Comparison of ENCODE assay signal across 30 cellular contexts in the genomic region with DNA sequence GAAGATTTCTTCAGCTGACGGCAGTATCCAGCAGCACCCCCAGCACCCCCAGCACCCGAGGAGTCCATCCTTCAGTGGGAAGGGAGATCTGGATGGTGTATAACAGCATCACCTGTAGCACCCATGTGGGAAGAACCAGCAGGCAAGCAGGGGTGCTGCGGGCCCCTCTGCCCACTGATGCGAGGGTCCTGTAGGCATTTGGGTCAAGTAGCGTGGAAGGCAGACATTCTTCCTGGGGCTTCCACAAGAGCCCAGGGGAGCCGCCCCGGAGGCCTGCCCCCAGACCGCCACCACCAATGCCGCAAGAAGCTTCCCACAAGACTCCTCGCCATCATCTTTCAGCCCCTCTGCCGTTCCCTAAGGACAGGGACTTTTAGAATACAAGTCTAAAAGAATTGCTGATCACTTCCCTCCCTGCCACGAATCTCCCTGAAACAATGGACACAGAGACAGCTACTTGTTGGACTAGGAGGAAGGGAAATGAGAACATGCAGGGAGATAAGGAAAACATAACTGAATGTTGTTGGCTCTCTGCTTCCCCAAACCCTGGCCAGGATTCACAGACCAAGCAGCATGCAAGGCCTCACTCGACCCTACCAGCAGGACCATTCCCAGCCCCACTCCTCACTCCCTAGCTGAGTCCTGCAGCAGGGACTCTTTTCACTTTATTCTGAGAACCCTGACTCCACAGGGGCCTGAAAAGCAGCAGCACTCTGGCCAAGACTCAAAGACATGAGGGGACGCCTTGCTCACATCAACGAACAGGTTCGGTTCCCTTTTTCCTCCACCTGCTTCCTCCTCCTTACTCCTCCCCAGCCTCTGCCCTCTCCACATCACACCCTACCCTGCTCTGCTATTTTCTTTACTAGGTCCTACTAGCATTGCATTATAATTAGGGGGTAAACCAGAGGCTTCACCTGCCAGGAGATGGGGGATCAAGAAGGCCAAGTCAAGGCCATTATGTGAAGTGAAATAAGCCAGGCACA.
"Had no signal": no experiment of that assay in that cellular context is flagged by ENCODE, and none has a peak within 500 bp of the region (broad histone marks: within the 10 kb centered on the region; RNA-seq: fewer than 3 reads in every experiment).

No MANE protein-coding gene starts in this region.

- H3K27me3 ChIP-seq: ascending aorta, cardiac muscle cell, ovary, testis, transverse colon had no signal

- H3K36me3 ChIP-seq: ascending aorta, cardiac muscle cell, esophagus muscularis mucosa, left lung, lower lobe of right lung, ovary, transverse colon had no signal

- H3K4me1 ChIP-seq: ascending aorta, esophagus muscularis mucosa, left lung, lower lobe of right lung, testis, transverse colon had no signal

- H3K36me3 Mint-ChIP-seq: activated naive CD4-positive, alpha-beta T cell treated with anti-CD3 and anti-CD28 coated beads, Interleukin-2, amount 10 ng/mL, durations not matched to agents 7 days and 5 days; activated naive CD8-positive, alpha-beta T cell treated with anti-CD3 and anti-CD28 coated beads, Interleukin-2, amount 10 ng/mL, durations not matched to agents 7 days and 5 days; brain had no signal

- H3K9me3 ChIP-seq: ascending aorta, esophagus muscularis mucosa, left lung, lower lobe of right lung, ovary, testis, transverse colon had no signal

- H3K4me3 Mint-ChIP-seq: activated naive CD4-positive, alpha-beta T cell treated with anti-CD3 and anti-CD28 coated beads, Interleukin-2, amount 10 ng/mL, durations not matched to agents 7 days and 5 days; activated naive CD8-positive, alpha-beta T cell treated with anti-CD3 and anti-CD28 coated beads, Interleukin-2, amount 10 ng/mL, durations not matched to agents 7 days and 5 days; brain; dendritic cell treated with granulocyte-macrophage colony-stimulating factor and Interleukin-4, amounts not matched to agents 40 ng/mL and 50 ng/mL, for 4 days; endodermal cell; nephron had no signal

- H3K27ac ChIP-seq: ascending aorta, cardiac muscle cell, esophagus muscularis mucosa, left lung, lower lobe of right lung, ovary, testis, transverse colon, VCaP had no signal

- DNase-seq: activated CD4-positive, alpha-beta T cell treated with anti-CD3 and anti-CD28 coated beads for 48 hours; activated CD4-positive, alpha-beta T cell treated with anti-CD3 and anti-CD28 coated beads, Interleukin-2, amount 50 U/mL, for 48 hours; activated CD8-positive, alpha-beta memory T cell treated with anti-CD3 and anti-CD28 coated beads for 24 hours; activated effector memory CD4-positive, alpha-beta T cell treated with Interleukin-2 at 50 U/mL for 16 hours; activated naive CD4-positive, alpha-beta T cell treated with anti-CD3 and anti-CD28 coated beads, Interleukin-2, amount 10 ng/mL, durations not matched to agents 7 days and 5 days; activated naive CD8-positive, alpha-beta T cell treated with anti-CD3 and anti-CD28 coated beads, Interleukin-2, amount 10 ng/mL, durations not matched to agents 7 days and 5 days; endodermal cell; foreskin melanocyte; kidney glomerular epithelial cell; left lung; lower lobe of right lung; mesendoderm; ovary; retina; stimulated activated CD4-positive, alpha-beta T cell treated with anti-CD3 and anti-CD28 coated beads, Interleukin-1b, Interleukin-23, amount 100 ng/mL, for 48 hours; stimulated activated CD4-positive, alpha-beta T cell treated with anti-CD3 and anti-CD28 coated beads, Interleukin-4, amount 100 ng/mL, for 4 hours; stimulated activated CD8-positive, alpha-beta memory T cell treated with anti-CD3 and anti-CD28 coated beads, Interleukin-4, amount 100 ng/mL, for 48 hours; stimulated activated naive CD4-positive, alpha-beta T cell; testis; transverse colon had no signal

- H3K4me1 Mint-ChIP-seq: activated naive CD4-positive, alpha-beta T cell treated with anti-CD3 and anti-CD28 coated beads, Interleukin-2, amount 10 ng/mL, durations not matched to agents 7 days and 5 days; activated naive CD8-positive, alpha-beta T cell treated with anti-CD3 and anti-CD28 coated beads, Interleukin-2, amount 10 ng/mL, durations not matched to agents 7 days and 5 days; brain; endodermal cell; nephron had no signal

- ATAC-seq: activated CD4-positive, CD25-positive, alpha-beta regulatory T cell treated with anti-CD3 and anti-CD28 coated beads, Interleukin-2, amount 50 U/mL, for 24 hours; left lung; lower lobe of right lung had no signal

- H3K27ac Mint-ChIP-seq: activated naive CD4-positive, alpha-beta T cell treated with anti-CD3 and anti-CD28 coated beads, Interleukin-2, amount 10 ng/mL, durations not matched to agents 7 days and 5 days; activated naive CD8-positive, alpha-beta T cell treated with anti-CD3 and anti-CD28 coated beads, Interleukin-2, amount 10 ng/mL, durations not matched to agents 7 days and 5 days; brain; dendritic cell treated with granulocyte-macrophage colony-stimulating factor and Interleukin-4, amounts not matched to agents 40 ng/mL and 50 ng/mL, for 4 days; endodermal cell; nephron; progenitor cell of endocrine pancreas had no signal

- H3K4me3 ChIP-seq: ascending aorta, cardiac muscle cell, esophagus muscularis mucosa, left lung, lower lobe of right lung, ovary, smooth muscle cell, testis, transverse colon had no signal

- H3K9me3 Mint-ChIP-seq: activated naive CD4-positive, alpha-beta T cell treated with anti-CD3 and anti-CD28 coated beads, Interleukin-2, amount 10 ng/mL, durations not matched to agents 7 days and 5 days; activated naive CD8-positive, alpha-beta T cell treated with anti-CD3 and anti-CD28 coated beads, Interleukin-2, amount 10 ng/mL, durations not matched to agents 7 days and 5 days; brain; endodermal cell; nephron had no signal
